ENCODE assay signal across 26 cellular contexts in genomic region chr16:29983420-29984136, GRCh38. TPM values are rescaled to one million over a fixed set of nuclear protein-coding genes. Genes with fewer than 3 reads are reported as not detected.
A peak's percentile ranks its signal among the peaks of the same experiment; 100 is the strongest.
DNase-seq lines count a peak whose midpoint lies in the region; ATAC-seq and TF ChIP-seq lines count a peak whose summit lies in the region.
"Had no signal": no experiment of that assay in that cellular context is flagged by ENCODE, and none has a peak within 500 bp of the region (broad histone marks: within the 10 kb centered on the region; RNA-seq: fewer than 3 reads in every experiment).

No MANE protein-coding gene starts in this region.

- no peak for DNase-seq in T-helper 2 cell treated with Interferon-gamma antibody and Interleukin-4, amounts not matched to agents 5 μg/mL and 100 μg/mL, for 36 hours (ENCODE audit: low spot score)
- DNase-seq in T-helper 2 cell (no peak), adipocyte (ENCODE audit: low read depth) (peak; percentile 19), left lung (no peak), stromal cell of bone marrow (ENCODE audit: low read depth) (peak; percentile 58), OCI-M2 (lab: John Stamatoyannopoulos, UW; ENCODE audit: unreplicated experiment) (no peak), NCI-H2171 (lab: John Stamatoyannopoulos, UW) (no peak)
- DNase-seq: cerebellar nuclear complex, DMS53, gastrocnemius medialis, hippocampal formation, NCI-H69, pancreas, transverse colon had no signal

- H3K4me3 Mint-ChIP-seq in T-helper 2 cell treated with Interferon-gamma antibody and Interleukin-4, amounts not matched to agents 5 μg/mL and 100 μg/mL, for 36 hours: no peak overlapping the region
- H3K4me3 Mint-ChIP-seq: activated naive CD8-positive, alpha-beta T cell; activated T-helper 1 cell treated with anti-CD3 and anti-CD28 coated beads, Interleukin-12 subunit alpha, Interleukin-12 subunit beta, Interleukin-2, Interleukin-4 antibody, amounts not matched to agents 30 ng/mL and 10 ng/mL and 1 ng/mL, durations not matched to agents 14 hours and 24 hours and 36 hours; B cell; natural killer cell treated with Interleukin-12 subunit alpha and Interleukin-12 subunit beta and Interleukin-15 and Interleukin-18, amount 100 ng/mL, for 72 hours had no signal

- intact Hi-C loops in left lung (cut with DNase I): no loop called here

- H3K4me3 ChIP-seq in adipocyte (ENCODE audit: low read length) (no peak overlapping the region), left lung (no peak overlapping the region)
- H3K4me3 ChIP-seq: gastrocnemius medialis, pancreas, right atrium auricular region, transverse colon had no signal

- peak overlapping the region; percentile 34 for H3K27ac Mint-ChIP-seq in T-helper 2 cell treated with Interferon-gamma antibody and Interleukin-4, amounts not matched to agents 5 μg/mL and 100 μg/mL, for 36 hours
- H3K27ac Mint-ChIP-seq: activated naive CD8-positive, alpha-beta T cell; activated T-helper 1 cell treated with anti-CD3 and anti-CD28 coated beads, Interleukin-12 subunit alpha, Interleukin-12 subunit beta, Interleukin-2, Interleukin-4 antibody, amounts not matched to agents 30 ng/mL and 10 ng/mL and 1 ng/mL, durations not matched to agents 14 hours and 24 hours and 36 hours; B cell had no signal

- H3K27me3 ChIP-seq in adipocyte (replicated peaks; ENCODE audit: control insufficient read depth, insufficient read depth, low read length) (no peaks in the 10 kb centered on the region), left lung (no peaks in the 10 kb centered on the region)
- H3K27me3 ChIP-seq: gastrocnemius medialis, pancreas, right atrium auricular region, transverse colon had no signal

- peaks cover 63% of the 10 kb centered on the region for H3K36me3 Mint-ChIP-seq in T-helper 2 cell treated with Interferon-gamma antibody and Interleukin-4, amounts not matched to agents 5 μg/mL and 100 μg/mL, for 36 hours (ENCODE audit: low read depth)

- H3K9me3 ChIP-seq in adipocyte (ENCODE audit: control insufficient read depth, low read length) (no peaks in the 10 kb centered on the region), left lung (no peaks in the 10 kb centered on the region)
- H3K9me3 ChIP-seq: gastrocnemius medialis, pancreas, right atrium auricular region, transverse colon had no signal

- no peaks in the 10 kb centered on the region for H3K27me3 Mint-ChIP-seq in T-helper 2 cell treated with Interferon-gamma antibody and Interleukin-4, amounts not matched to agents 5 μg/mL and 100 μg/mL, for 36 hours (ENCODE audit: low read depth)
- H3K27me3 Mint-ChIP-seq: activated naive CD8-positive, alpha-beta T cell; B cell; CD8-positive, alpha-beta memory T cell; natural killer cell treated with Interleukin-12 subunit alpha and Interleukin-12 subunit beta and Interleukin-15 and Interleukin-18, amount 100 ng/mL, for 72 hours had no signal

- peaks cover 99% of the 10 kb centered on the region for H3K36me3 ChIP-seq in adipocyte (ENCODE audit: control insufficient read depth, insufficient read depth, low read length, severe bottlenecking)
- peaks cover 16 to 100% of the 10 kb centered on the region in 2 donors for H3K36me3 ChIP-seq in left lung

- no peaks in the 10 kb centered on the region for H3K9me3 Mint-ChIP-seq in T-helper 2 cell treated with Interferon-gamma antibody and Interleukin-4, amounts not matched to agents 5 μg/mL and 100 μg/mL, for 36 hours
- H3K9me3 Mint-ChIP-seq: activated T-helper 1 cell treated with anti-CD3 and anti-CD28 coated beads, Interleukin-12 subunit alpha, Interleukin-12 subunit beta, Interleukin-2, Interleukin-4 antibody, amounts not matched to agents 30 ng/mL and 10 ng/mL and 1 ng/mL, durations not matched to agents 14 hours and 24 hours and 36 hours; CD8-positive, alpha-beta memory T cell; natural killer cell treated with Interleukin-12 subunit alpha and Interleukin-12 subunit beta and Interleukin-15 and Interleukin-18, amount 100 ng/mL, for 72 hours had no signal

- no peak for TF ChIP-seq CTCF in left lung (IDR thresholded peaks at IDR 0.05)

- H3K27ac ChIP-seq in left lung: peak overlapping the region; percentile 39 to 79
- H3K27ac ChIP-seq: 22Rv1, KMS-11, pancreas, right atrium auricular region, transverse colon had no signal

- peak; percentile 41 for ATAC-seq in left lung
- ATAC-seq in GM19351 (IDR thresholded peaks at IDR 0.05; ENCODE audit: unreplicated experiment): no peak
- ATAC-seq: gastrocnemius medialis; natural killer cell treated with Interleukin-12 subunit alpha and Interleukin-12 subunit beta and Interleukin-15 and Interleukin-18, amount 100 ng/mL, for 72 hours; pancreas; SK-N-SH treated with all-trans-retinoic acid at 6 μM for 48 hours had no signal

- no peaks in the 10 kb centered on the region for H3K4me1 Mint-ChIP-seq in T-helper 2 cell treated with Interferon-gamma antibody and Interleukin-4, amounts not matched to agents 5 μg/mL and 100 μg/mL, for 36 hours (ENCODE audit: low read depth)
- H3K4me1 Mint-ChIP-seq: B cell; CD8-positive, alpha-beta memory T cell had no signal

- H3K4me1 ChIP-seq in adipocyte (ENCODE audit: control insufficient read depth, insufficient read depth, low read length) (no peaks in the 10 kb centered on the region), left lung (peaks cover 5 to 26% of the 10 kb centered on the region in 2 donors)
- H3K4me1 ChIP-seq: pancreas, transverse colon had no signal

- H3K9ac ChIP-seq in adipocyte (ENCODE audit: low read length): no peak overlapping the region
- H3K9ac ChIP-seq: KMS-11 had no signal

RNA-seq across cellular contexts. Expression of gene TAOK2, which starts 9.9 kb away (rescaled TPM):
- 10 to 100 TPM; 61.4 to 64.5 TPM for total RNA-seq in left lung

RNA-seq across cellular contexts. Expression of gene HIRIP3, which starts 11.8 kb away (rescaled TPM):
- 10 to 100 TPM; 14.4 to 17.4 TPM for total RNA-seq in left lung

RNA-seq across cellular contexts. Expression of gene INO80E, which starts 12.5 kb away (rescaled TPM):
- 10 to 100 TPM; 55.5 to 59.6 TPM for total RNA-seq in left lung

RNA-seq across cellular contexts. Expression of gene TMEM219, which starts 21.7 kb away (rescaled TPM):
- 100 to 1,000 TPM; 122 to 154 TPM for total RNA-seq in left lung

RNA-seq across cellular contexts. Expression of gene DOC2A, which starts 27.2 kb away (rescaled TPM):
- total RNA-seq in left lung: 1 to 10 TPM; 2.5 to 2.7 TPM
- total RNA-seq: B cell; gastrocnemius medialis; mononuclear cell; natural killer cell treated with Interleukin-12 subunit alpha and Interleukin-12 subunit beta and Interleukin-15 and Interleukin-18, amount 100 ng/mL, for 72 hours; right atrium auricular region; RPMI7951 had no signal

Comparison
In these comparisons a context has a peak if more than half of its experiments do, and no peak if none do; other contexts are left out.
1. DNase-seq: peak in adipocyte (single experiment) and stromal cell of bone marrow (single experiment); none in T-helper 2 cell treated with Interferon-gamma antibody and Interleukin-4, amounts not matched to agents 5 μg/mL and 100 μg/mL, for 36 hours (single experiment), T-helper 2 cell (0 of 5), left lung (0 of 2), OCI-M2 (single experiment) and NCI-H2171 (single experiment).